Comparison of ENCODE assay signal across 2 cellular contexts in genomic region chr9:136396219-136396515, GRCh38.
TF ChIP-seq lines count a peak whose summit lies in the region.

No MANE protein-coding gene starts in this region.

TF ChIP-seq in liver, 16 proteins besides CTCF, POLR2A, EP300 and RAD21:
- TF ChIP-seq JUND (IDR thresholded peaks at IDR 0.05) (no peak), HNF4A (conservative IDR thresholded peaks at IDR 0.05) (peak in 1 of 2 donors; percentile 29), EGR1 (IDR thresholded peaks at IDR 0.05; ENCODE audit: low read depth in 2 of 2) (peak in 1 of 2 donors; percentile 68)

TF ChIP-seq in HepG2, 621 proteins besides CTCF, POLR2A, EP300 and RAD21:
- TF ChIP-seq ZNF207 (IDR thresholded peaks at IDR 0.05; ENCODE audit: borderline replicate concordance) (no peak), ZNF20 (CRISPR knock-in tag; IDR thresholded peaks at IDR 0.05) (no peak), NONO (IDR thresholded peaks at IDR 0.05) (no peak), NONO (CRISPR knock-in tag; conservative IDR thresholded peaks at IDR 0.05) (no peak), ZSCAN22 (CRISPR knock-in tag; IDR thresholded peaks at IDR 0.05) (no peak), ZBED4 (CRISPR knock-in tag; IDR thresholded peaks at IDR 0.05; ENCODE audit: borderline replicate concordance) (no peak), ZBTB46 (CRISPR knock-in tag; IDR thresholded peaks at IDR 0.05; ENCODE audit: borderline replicate concordance) (no peak), CHD4 (IDR thresholded peaks at IDR 0.05; ENCODE audit: borderline replicate concordance, low read length) (no peak), TOPORS (CRISPR knock-in tag; IDR thresholded peaks at IDR 0.05) (no peak), KLF12 (CRISPR knock-in tag; IDR thresholded peaks at IDR 0.05; ENCODE audit: borderline replicate concordance) (no peak), ZFP36L1 (CRISPR knock-in tag; IDR thresholded peaks at IDR 0.05) (no peak), RXRB (CRISPR knock-in tag; IDR thresholded peaks at IDR 0.05; ENCODE audit: borderline replicate concordance) (no peak)
- TF ChIP-seq, protein P1, sequence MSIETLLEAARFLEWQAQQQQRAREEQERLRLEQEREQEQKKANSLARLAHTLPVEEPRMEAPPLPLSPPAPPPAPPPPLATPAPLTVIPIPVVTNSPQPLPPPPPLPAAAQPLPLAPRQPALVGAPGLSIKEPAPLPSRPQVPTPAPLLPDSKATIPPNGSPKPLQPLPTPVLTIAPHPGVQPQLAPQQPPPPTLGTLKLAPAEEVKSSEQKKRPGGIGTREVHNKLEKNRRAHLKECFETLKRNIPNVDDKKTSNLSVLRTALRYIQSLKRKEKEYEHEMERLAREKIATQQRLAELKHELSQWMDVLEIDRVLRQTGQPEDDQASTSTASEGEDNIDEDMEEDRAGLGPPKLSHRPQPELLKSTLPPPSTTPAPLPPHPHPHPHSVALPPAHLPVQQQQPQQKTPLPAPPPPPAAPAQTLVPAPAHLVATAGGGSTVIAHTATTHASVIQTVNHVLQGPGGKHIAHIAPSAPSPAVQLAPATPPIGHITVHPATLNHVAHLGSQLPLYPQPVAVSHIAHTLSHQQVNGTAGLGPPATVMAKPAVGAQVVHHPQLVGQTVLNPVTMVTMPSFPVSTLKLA (IDR thresholded peaks at IDR 0.05), result no peak
- TF ChIP-seq, protein P2, sequence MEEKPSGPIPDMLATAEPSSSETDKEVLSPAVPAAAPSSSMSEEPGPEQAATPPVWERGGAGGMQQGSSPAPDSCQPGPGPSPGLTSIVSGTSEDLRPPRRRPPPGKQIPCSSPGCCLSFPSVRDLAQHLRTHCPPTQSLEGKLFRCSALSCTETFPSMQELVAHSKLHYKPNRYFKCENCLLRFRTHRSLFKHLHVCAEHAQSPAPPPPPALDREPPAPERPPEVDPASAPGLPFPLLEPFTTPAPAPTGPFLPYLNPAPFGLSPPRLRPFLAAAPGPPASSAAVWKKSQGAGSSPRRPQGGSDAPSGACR (CRISPR knock-in tag; IDR thresholded peaks at IDR 0.05), result no peak
TF ChIP-seq in HepG2: peak in this region for 0.
